In genomic region chr3:184338538-184338945, GRCh38 we compare ENCODE assay signal across 8 cellular contexts. TPM values are rescaled to one million over a fixed set of nuclear protein-coding genes. Genes with fewer than 3 reads are reported as not detected.
DNase-seq lines count a peak whose midpoint lies in the region; ATAC-seq, FAIRE-seq and TF ChIP-seq lines count a peak whose summit lies in the region.

No MANE protein-coding gene starts in this region.

- no peak for FAIRE-seq in kidney (lab: Jason Lieb, UNC)

- H3K4me3 ChIP-seq in BLaER1 treated with 17β-estradiol and CSF1 and Interleukin-3, amounts not matched to agents 10 nM and 100 nM: peak overlapping the region in 9 of 10 experiments; percentile 32 to 79 (median 46); a peak in 19 of 20 replicates
- H3K4me3 ChIP-seq in kidney (ENCODE audit: low read length in 2 of 2): peak overlapping the region; percentile 10 to 39

- H3K4me1 ChIP-seq in BLaER1 treated with 17β-estradiol and CSF1 and Interleukin-3, amounts not matched to agents 10 nM and 100 nM: peaks cover 52 to 80% (median 60%) of the 10 kb centered on the region in 10 experiments
- peaks cover 11 to 29% of the 10 kb centered on the region in 2 donors for H3K4me1 ChIP-seq in kidney (ENCODE audit: control insufficient read depth in 1 of 2, insufficient read depth in 1 of 2, low read depth in 1 of 2, low read length in 2 of 2)

- peaks cover 24 to 40% (median 36%) of the 10 kb centered on the region in 11 experiments for H3K36me3 ChIP-seq in BLaER1 treated with 17β-estradiol and CSF1 and Interleukin-3, amounts not matched to agents 10 nM and 100 nM
- H3K36me3 ChIP-seq in kidney (ENCODE audit: control insufficient read depth in 1 of 2, insufficient read depth in 2 of 2, low read length in 2 of 2): peaks cover 12 to 24% of the 10 kb centered on the region in 2 donors

- H3K27me3 ChIP-seq in BLaER1 treated with 17β-estradiol and CSF1 and Interleukin-3, amounts not matched to agents 10 nM and 100 nM: peaks cover 0 to 15% (median 0%) of the 10 kb centered on the region in 11 experiments; a peak in 6 of 22 replicates

- TF ChIP-seq CTCF in kidney (IDR thresholded peaks at IDR 0.05; ENCODE audit: borderline replicate concordance, extremely low read depth, insufficient read depth): no peak

- DNase-seq in NCI-H2171 (lab: John Stamatoyannopoulos, UW) (peak; percentile 96), cerebellum (ENCODE audit: low spot score) (peak; percentile 96), kidney (peak; percentile 89), substantia nigra (lab: John Stamatoyannopoulos, UW) (peak in 47 of 49 donors; percentile 19 to 95 (median 71))

- no peak for ATAC-seq in GM19328 (IDR thresholded peaks at IDR 0.05; ENCODE audit: unreplicated experiment)
- no peak for ATAC-seq in HG03045 (IDR thresholded peaks at IDR 0.05; ENCODE audit: unreplicated experiment)
- no peak for ATAC-seq in HG03097 (IDR thresholded peaks at IDR 0.05; ENCODE audit: low FRiP score, unreplicated experiment)

- peak overlapping the region in 8 of 11 experiments; percentile 5 to 59 (median 47); a peak in 11 of 22 replicates for H3K27ac ChIP-seq in BLaER1 treated with 17β-estradiol and CSF1 and Interleukin-3, amounts not matched to agents 10 nM and 100 nM
- H3K27ac ChIP-seq in kidney (ENCODE audit: low read depth in 2 of 2, low read length in 2 of 2): peak overlapping the region; percentile 93 to 95
- peak overlapping the region; percentile 96 for H3K27ac ChIP-seq in substantia nigra (ENCODE audit: low read depth, low read length, poor library complexity, severe bottlenecking)

- H3K9me3 ChIP-seq in BLaER1 treated with 17β-estradiol and CSF1 and Interleukin-3, amounts not matched to agents 10 nM and 100 nM (replicated peaks in 1 of 11): no peaks in the 10 kb centered on the region
- no peaks in the 10 kb centered on the region for H3K9me3 ChIP-seq in kidney (ENCODE audit: control insufficient read depth in 1 of 2, low read length in 2 of 2)

- H3K4me2 ChIP-seq in BLaER1 treated with 17β-estradiol and CSF1 and Interleukin-3, amounts not matched to agents 10 nM and 100 nM: peak overlapping the region; percentile 93 to 99 (median 98)

- intact Hi-C loops in kidney (cut with DNase I): no loop called here

- peaks cover 31 to 77% (median 51%) of the 10 kb centered on the region in 11 experiments; a peak in 21 of 22 replicates for H4K20me1 ChIP-seq in BLaER1 treated with 17β-estradiol and CSF1 and Interleukin-3, amounts not matched to agents 10 nM and 100 nM

- H3K9ac ChIP-seq in BLaER1 treated with 17β-estradiol and CSF1 and Interleukin-3, amounts not matched to agents 10 nM and 100 nM: peak overlapping the region; percentile 21 to 86 (median 55); a peak in 20 of 22 replicates
- peak overlapping the region in 1 of 2 donors; percentile 78 for H3K9ac ChIP-seq in kidney (ENCODE audit: low read length in 2 of 2)

RNA-seq across cellular contexts. Expression of gene FAM131A, which starts 1.1 kb away (rescaled TPM):
- total RNA-seq in cerebellum: 28.6 TPM
- 20.1 TPM for total RNA-seq in kidney
- polyA plus RNA-seq in kidney (ENCODE audit: insufficient read depth, low read depth, low replicate concordance): 14.0 TPM

RNA-seq across cellular contexts. Expression of gene CLCN2, which starts 22.9 kb away (rescaled TPM):
- total RNA-seq in cerebellum (16.0 TPM), kidney (10.4 TPM)
- polyA plus RNA-seq in kidney (ENCODE audit: insufficient read depth, low read depth, low replicate concordance): 6.4 TPM

RNA-seq across cellular contexts. Expression of gene POLR2H, which starts 23.0 kb away (rescaled TPM):
- total RNA-seq in cerebellum (32.5 TPM), kidney (82.0 TPM)
- polyA plus RNA-seq in kidney (ENCODE audit: insufficient read depth, low read depth, low replicate concordance): 157 TPM

RNA-seq across cellular contexts. Expression of gene EIF4G1, which starts 24.1 kb away (rescaled TPM):
- total RNA-seq in cerebellum (83.3 TPM), kidney (327 TPM)
- polyA plus RNA-seq in kidney (ENCODE audit: insufficient read depth, low read depth, low replicate concordance): 118 TPM

RNA-seq across cellular contexts. Expression of gene THPO, which starts 39.5 kb away (rescaled TPM):
- total RNA-seq in cerebellum (0.36 TPM), kidney (0.85 TPM)
- 5.7 TPM for polyA plus RNA-seq in kidney (ENCODE audit: insufficient read depth, low read depth, low replicate concordance)
